In the genomic region with DNA sequence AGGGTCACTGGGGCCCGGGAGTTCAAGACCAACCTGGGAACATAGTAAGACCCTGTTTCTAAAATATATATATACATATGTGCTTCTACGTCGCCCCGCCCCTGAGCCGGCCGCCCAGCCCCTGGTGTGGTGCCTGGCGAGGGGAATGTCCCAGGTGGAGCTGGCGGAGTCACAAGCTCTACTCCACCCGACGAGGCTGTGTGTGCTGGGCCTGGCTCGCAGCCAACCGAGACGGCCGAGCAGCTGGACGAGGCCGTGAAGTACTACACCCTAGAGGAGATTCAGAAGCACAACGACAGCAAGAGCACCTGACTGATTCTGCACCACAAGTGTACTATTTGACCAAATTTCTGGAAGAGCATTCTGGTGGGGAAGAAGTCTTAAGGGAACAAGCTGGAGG, we compare ENCODE assay signal across 10 cellular contexts. TPM values are rescaled to one million over a fixed set of nuclear protein-coding genes. Genes with fewer than 3 reads are reported as not detected.
A peak's percentile ranks its signal among the peaks of the same experiment; 100 is the strongest.
DNase-seq lines count a peak whose midpoint lies in the region; ATAC-seq, FAIRE-seq and TF ChIP-seq lines count a peak whose summit lies in the region.
"Had no signal": no experiment of that assay in that cellular context is flagged by ENCODE, and none has a peak within 500 bp of the region (broad histone marks: within the 10 kb centered on the region; RNA-seq: fewer than 3 reads in every experiment).

No MANE protein-coding gene starts in this region.

- WGBS in H9 (ENCODE audit: extremely low coverage, insufficient read length, low lambda C conversion rate) = no CpG with 5 or more reads among the region's 17 CpGs
- 91% methylated on average over 12 of the region's 17 CpGs; no CpG with 5 or more reads in 1 of the 2 experiments for WGBS in H1 (ENCODE audit: extremely low coverage in 1 of 2, insufficient coverage in 1 of 2, insufficient read length in 1 of 2, insufficient replicate concordance in 2 of 2, low coverage in 1 of 2, low lambda C conversion rate in 2 of 2, missing lambda C conversion rate in 1 of 2), 2 experiments
- WGBS in neuronal stem cell (ENCODE audit: extremely low coverage in 2 of 2, insufficient read length in 2 of 2, insufficient replicate concordance in 1 of 2), 2 donors = no CpG with 5 or more reads among the region's 17 CpGs

- H3K36me3 Mint-ChIP-seq in H9 (ENCODE audit: insufficient read depth in 1 of 3, low read depth in 3 of 3) = no peaks in the 10 kb centered on the region

- H3K9ac ChIP-seq in H9 (ENCODE audit: extremely low read depth, insufficient read length, low read length) (no peak overlapping the region), H1 (replicated peaks in 1 of 4; ENCODE audit: extremely low read depth in 1 of 4, low read depth in 3 of 4, low read length in 3 of 4) (no peak overlapping the region), neuronal stem cell (ENCODE audit: low read depth, low read length, poor library complexity) (no peak overlapping the region)

- no peaks in the 10 kb centered on the region for H3K27me3 ChIP-seq in H9 (ENCODE audit: insufficient read depth, low read length)
- no peaks in the 10 kb centered on the region for H3K27me3 ChIP-seq in H1 (replicated peaks in 1 of 4; ENCODE audit: control insufficient read depth in 3 of 4, extremely low read depth in 1 of 4, insufficient read depth in 3 of 4, low read length in 3 of 4)
- H3K27me3 ChIP-seq in neuronal stem cell (ENCODE audit: control insufficient read depth in 3 of 3, insufficient read depth in 3 of 3, low read depth in 1 of 3, low read length in 3 of 3) = no peaks in the 10 kb centered on the region
- H3K27me3 ChIP-seq in MG63 = no peaks in the 10 kb centered on the region

- no peaks in the 10 kb centered on the region for H3K9me3 ChIP-seq in H9 (ENCODE audit: control insufficient read depth, low read depth, low read length)
- H3K9me3 ChIP-seq in H1 (ENCODE audit: insufficient read depth in 2 of 2, low read depth in 1 of 2, low read length in 1 of 2) = no peaks in the 10 kb centered on the region
- H3K9me3 ChIP-seq in neuronal stem cell (replicated peaks in 1 of 2; ENCODE audit: control insufficient read depth in 2 of 2, insufficient read depth in 1 of 2, low read depth in 1 of 2, low read length in 2 of 2) = no peaks in the 10 kb centered on the region
- no peaks in the 10 kb centered on the region for H3K9me3 ChIP-seq in MG63

- H3K4me1 ChIP-seq in H9 (ENCODE audit: insufficient read depth, low read length) = no peaks in the 10 kb centered on the region
- H3K4me1 ChIP-seq in H1 (replicated peaks in 1 of 4; ENCODE audit: control insufficient read depth in 3 of 4, insufficient read depth in 4 of 4, low read length in 3 of 4) = no peaks in the 10 kb centered on the region
- peaks cover 0 to 9% of the 10 kb centered on the region in 2 donors for H3K4me1 ChIP-seq in neuronal stem cell (ENCODE audit: control insufficient read depth in 2 of 2, insufficient read depth in 1 of 2, low read depth in 1 of 2, low read length in 2 of 2)

- no peak overlapping the region for H2BK5ac ChIP-seq in H9 (ENCODE audit: insufficient read length, low read length)
- H2BK5ac ChIP-seq in H1 (ENCODE audit: low read depth, low read length) = no peak overlapping the region
- no peak overlapping the region for H2BK5ac ChIP-seq in neuronal stem cell (ENCODE audit: low read length)

- H3K56ac ChIP-seq in H9 (ENCODE audit: insufficient read length, low read depth, low read length) (no peak overlapping the region), H1 (replicated peaks; ENCODE audit: insufficient read length, low read depth, low read length) (no peak overlapping the region)

- H3K4me3 Mint-ChIP-seq in H9 = no peak overlapping the region

- H3K23me2 ChIP-seq in H9 (ENCODE audit: insufficient read length, low read depth, low read length, poor library complexity, severe bottlenecking) (no peaks in the 10 kb centered on the region), H1 (ENCODE audit: low read depth, low read length) (no peaks in the 10 kb centered on the region)

- TF ChIP-seq CTCF in H9 (conservative IDR thresholded peaks at IDR 0.05) (0 out of 3 replicates have a peak, but pooled peaks have one; percentile 16), H1 (IDR thresholded peaks at IDR 0.05; ENCODE audit: control extremely low read depth in 1 of 3, insufficient read depth in 1 of 3, low read depth in 1 of 3, low read length in 3 of 3) (peak in 2 of 3 experiments; percentile 18 to 24; a peak in 2 of 4 replicates)

- H2BK120ac ChIP-seq in H9 (ENCODE audit: low read depth, low read length, poor library complexity, severe bottlenecking) (no peak overlapping the region), H1 (replicated peaks; ENCODE audit: low read depth, low read length) (no peak overlapping the region), neuronal stem cell (ENCODE audit: low read depth, low read length) (no peak overlapping the region)

- no peak overlapping the region for H2AK5ac ChIP-seq in H9 (ENCODE audit: insufficient read length, low read length)
- no peak overlapping the region for H2AK5ac ChIP-seq in H1 (ENCODE audit: low read depth, low read length)
- no peak overlapping the region for H2AK5ac ChIP-seq in neuronal stem cell (ENCODE audit: low read depth, low read length)

- H4K20me1 ChIP-seq in H9 (ENCODE audit: control insufficient read depth, insufficient read depth, insufficient read length) (no peaks in the 10 kb centered on the region), H1 (replicated peaks in 1 of 2; ENCODE audit: control insufficient read depth in 1 of 2, insufficient read depth in 2 of 2, low read length in 2 of 2) (no peaks in the 10 kb centered on the region)

- H2AFZ ChIP-seq in H9 (ENCODE audit: low read length) = no peak overlapping the region
- H2AFZ ChIP-seq in H1 (ENCODE audit: low read length) = no peak overlapping the region
- no peak overlapping the region for H2AFZ ChIP-seq in neuronal stem cell (ENCODE audit: low read length)

- peaks cover 4% of the 10 kb centered on the region; the same call in 1 of the 2 replicates for H3K27me3 Mint-ChIP-seq in H9 (ENCODE audit: low read depth)

- H3K79me2 ChIP-seq in H9 (ENCODE audit: insufficient read depth, low read length) (no peaks in the 10 kb centered on the region), H1 (ENCODE audit: control insufficient read depth in 1 of 2, insufficient read depth in 2 of 2, low read length in 2 of 2) (no peaks in the 10 kb centered on the region)

- DNase-seq in H9 (peak; percentile 57), NCI-H524 (lab: John Stamatoyannopoulos, UW) (peak; percentile 90 to 98), H1 (ENCODE audit: low read depth in 1 of 2, low spot score in 2 of 2) (no peak), neuronal stem cell (ENCODE audit: low spot score) (no peak), MG63 (no peak), cerebellar cortex (ENCODE audit: low spot score) (no peak)
- DNase-seq: MM.1S had no signal

- ATAC-seq in GM18519 (IDR thresholded peaks at IDR 0.05; ENCODE audit: low FRiP score, unreplicated experiment) (no peak), HG02981 (IDR thresholded peaks at IDR 0.05; ENCODE audit: unreplicated experiment) (no peak)

- no peak for FAIRE-seq in H1 (lab: Jason Lieb, UNC)
- FAIRE-seq: TTC549 had no signal

- H2BK20ac ChIP-seq in H9 (ENCODE audit: low read depth, low read length, poor library complexity, severe bottlenecking) = no peak overlapping the region
- no peak overlapping the region for H2BK20ac ChIP-seq in H1 (ENCODE audit: low read length)

- H2BK15ac ChIP-seq in H9 (ENCODE audit: low read depth, low read length) (no peak overlapping the region), H1 (ENCODE audit: low read length) (no peak overlapping the region), neuronal stem cell (ENCODE audit: low read length) (no peak overlapping the region)

- H3K4me3 ChIP-seq in H1 (ENCODE audit: extremely low read depth in 1 of 4, insufficient read depth in 2 of 4, low read depth in 3 of 4, low read length in 4 of 4) (no peak overlapping the region), neuronal stem cell (ENCODE audit: low read length in 2 of 2) (no peak overlapping the region), MG63 (no peak overlapping the region)

- TF ChIP-seq EP300 in H1 (IDR thresholded peaks at IDR 0.05; ENCODE audit: borderline replicate concordance in 1 of 2, low read depth in 2 of 2, low read length in 2 of 2) = no peak

- H3K4ac ChIP-seq in H9 (ENCODE audit: low read depth, low read length) = no peak overlapping the region
- no peak overlapping the region for H3K4ac ChIP-seq in H1 (replicated peaks; ENCODE audit: insufficient read length, low read depth, low read length)
- no peak overlapping the region for H3K4ac ChIP-seq in neuronal stem cell (ENCODE audit: low read length)

- H3K36me3 ChIP-seq in H1 (ENCODE audit: control insufficient read depth in 2 of 4, insufficient read depth in 4 of 4, low read length in 3 of 4) (no peaks in the 10 kb centered on the region), neuronal stem cell (replicated peaks in 1 of 2; ENCODE audit: control insufficient read depth in 2 of 2, insufficient read depth in 2 of 2, low read length in 2 of 2) (no peaks in the 10 kb centered on the region), MG63 (no peaks in the 10 kb centered on the region)

- H3K27ac Mint-ChIP-seq in H9 = no peak overlapping the region

- H3K23ac ChIP-seq in H9 (ENCODE audit: insufficient read length, low read depth, low read length) = no peak overlapping the region
- no peak overlapping the region for H3K23ac ChIP-seq in H1 (ENCODE audit: insufficient read length)
- H3K23ac ChIP-seq in neuronal stem cell (ENCODE audit: low read depth, low read length, poor library complexity) = no peak overlapping the region

- no peak overlapping the region for H3K4me2 ChIP-seq in H9 (ENCODE audit: insufficient read depth, insufficient read length, low read length)
- H3K4me2 ChIP-seq in H1 (ENCODE audit: insufficient read depth in 1 of 2, low read depth in 2 of 2, low read length in 2 of 2) = no peak overlapping the region
- no peak overlapping the region for H3K4me2 ChIP-seq in neuronal stem cell (ENCODE audit: insufficient read depth, low read length, poor library complexity, severe bottlenecking)

- TF ChIP-seq RAD21 in H1 (IDR thresholded peaks at IDR 0.05 in 1 of 2, conservative IDR thresholded peaks at IDR 0.05 in 1 of 2; ENCODE audit: low read depth in 2 of 2, low read length in 2 of 2) = peak in 1 of 2 experiments; percentile 33; a peak in 2 of 4 replicates

- H3K18ac ChIP-seq in H9 (ENCODE audit: insufficient read length, low read depth, low read length) (no peak overlapping the region), H1 (ENCODE audit: extremely low read depth, low read length) (no peak overlapping the region), neuronal stem cell (ENCODE audit: low read length) (peak overlapping the region; percentile 38)

- TF ChIP-seq POLR2A in H1 (IDR thresholded peaks at IDR 0.05; ENCODE audit: control extremely low read depth in 1 of 2, low read depth in 2 of 2, low read length in 2 of 2) = no peak

- H3K79me1 ChIP-seq in H9 (ENCODE audit: insufficient read depth, low read depth, low read length, poor library complexity, severe bottlenecking) = no peaks in the 10 kb centered on the region
- H3K79me1 ChIP-seq in H1 (ENCODE audit: low read depth, low read length) = no peaks in the 10 kb centered on the region
- H3K79me1 ChIP-seq in neuronal stem cell (ENCODE audit: low read depth, low read length) = no peaks in the 10 kb centered on the region

- H4K8ac ChIP-seq in H9 (replicated peaks; ENCODE audit: insufficient read length, low read depth, low read length) (no peak overlapping the region), H1 (ENCODE audit: extremely low read depth, insufficient read depth, low read length) (no peak overlapping the region), neuronal stem cell (ENCODE audit: low read depth, low read length) (no peak overlapping the region)

- H3T11ph ChIP-seq in H9 (ENCODE audit: low read length) = no peak overlapping the region

- H4K91ac ChIP-seq in H9 (ENCODE audit: insufficient read length, low read depth, low read length) (no peak overlapping the region), H1 (replicated peaks; ENCODE audit: insufficient read length, low read length) (no peak overlapping the region), neuronal stem cell (ENCODE audit: low read depth, low read length, poor library complexity) (no peak overlapping the region)

- H3K14ac ChIP-seq in H9 (ENCODE audit: insufficient read depth, low read length) (no peak overlapping the region), H1 (ENCODE audit: insufficient read length) (no peak overlapping the region), neuronal stem cell (ENCODE audit: low read length) (no peak overlapping the region)

- POLR2A ChIA-PET in H1 (lab: Charles Lee; ENCODE audit: partially characterized antibody) = interaction anchor here (0.6 to 0.9 kb wide), 3 partner anchors 24 to 71 kb away, joined by 3 to 4 read pairs (median 3); no protein-coding TSS in a partner anchor

- no peaks in the 10 kb centered on the region for H3K9me3 Mint-ChIP-seq in H9

- no peak overlapping the region for H4K5ac ChIP-seq in H9 (ENCODE audit: insufficient read length, low read depth, low read length)
- no peak overlapping the region for H4K5ac ChIP-seq in H1 (ENCODE audit: insufficient read length, low read depth, low read length)

- CTCF ChIA-PET in H1 (lab: Charles Lee; ENCODE audit: partially characterized antibody) = interaction anchor here (0.5 to 7.8 kb wide), 13 partner anchors 11 to 1082 kb away, joined by 3 to 68 read pairs (median 4); a partner anchor contains a TSS

- H3K27ac ChIP-seq in H9 (ENCODE audit: insufficient read length, low read depth, low read length) = no peak overlapping the region
- no peak overlapping the region for H3K27ac ChIP-seq in H1 (ENCODE audit: low read depth, low read length)
- no peak overlapping the region for H3K27ac ChIP-seq in neuronal stem cell (replicated peaks; ENCODE audit: low read length)

- peaks cover 4 to 6% of the 10 kb centered on the region in 2 experiments for H3K4me1 Mint-ChIP-seq in H9

- H2BK12ac ChIP-seq in H9 (ENCODE audit: insufficient read length, low read depth, low read length) (no peak overlapping the region), H1 (ENCODE audit: low read depth, low read length) (no peak overlapping the region), neuronal stem cell (ENCODE audit: low read length) (no peak overlapping the region)

RNA-seq across cellular contexts. Expression of a gene that starts 22.1 kb away (rescaled TPM):
- 89.5 and 92.7 TPM in 2 replicates for total RNA-seq in H9 (2021)
- total RNA-seq in H1 (2021; fragmentation: NEBNext Ultra II Directional; extraction: Animal tissue kit (Norgen Biotek cat#: 25700)) = 143 and 148 TPM in 2 replicates
- polyA plus RNA-seq in H1 (2011; rRNA removed) = 108 and 114 TPM in 2 replicates
- polyA plus RNA-seq in H1 (2011; cell fraction: cytosol; rRNA removed) = 87.6 TPM
- polyA plus RNA-seq in H1 (2011; cell fraction: nucleus; rRNA removed) = 123 TPM
- 86.3 to 118 TPM (median 110 TPM) in 4 replicates for polyA plus RNA-seq in H1 (2012, experiment 1 of 2)
- polyA plus RNA-seq in H1 (2012, experiment 2 of 2) = 103 TPM
- polyA plus RNA-seq in H1 (2013, experiment 1 of 2) = 62.3 TPM
- polyA plus RNA-seq in H1 (2013, experiment 2 of 2) = 61.5 TPM
- 278 and 326 TPM in 2 replicates for polyA minus RNA-seq in H1 (2011; rRNA and poly(A)+ RNA removed)
- 85.3 TPM for polyA minus RNA-seq in H1 (2011; cell fraction: cytosol; rRNA and poly(A)+ RNA removed)
- polyA minus RNA-seq in H1 (2011; cell fraction: nucleus; rRNA and poly(A)+ RNA removed) = 55.2 TPM
- 22.2 TPM for polyA plus RNA-seq in neuronal stem cell (2013, experiment 1 of 2)
- 24.0 TPM for polyA plus RNA-seq in neuronal stem cell (2013, experiment 2 of 2)
- 37.7 and 39.9 TPM in 2 replicates for total RNA-seq in MG63 (2014; rRNA removed; shearing (Covaris generic); ENCODE audit: low replicate concordance)

RNA-seq across cellular contexts. Expression of a gene that starts 46.8 kb away (rescaled TPM):
- 13.6 and 14.7 TPM in 2 replicates for total RNA-seq in H9 (2021)
- 17.3 and 18.3 TPM in 2 replicates for total RNA-seq in H1 (2021; fragmentation: NEBNext Ultra II Directional; extraction: Animal tissue kit (Norgen Biotek cat#: 25700))
- 15.8 and 20.1 TPM in 2 replicates for polyA plus RNA-seq in H1 (2011; rRNA removed)
- 21.4 TPM for polyA plus RNA-seq in H1 (2011; cell fraction: cytosol; rRNA removed)
- 7.4 TPM for polyA plus RNA-seq in H1 (2011; cell fraction: nucleus; rRNA removed)
- polyA plus RNA-seq in H1 (2012, experiment 1 of 2) = 13.1 to 18.8 TPM (median 16.2 TPM) in 4 replicates
- 6.2 TPM for polyA plus RNA-seq in H1 (2012, experiment 2 of 2)
- polyA plus RNA-seq in H1 (2013, experiment 1 of 2) = 10.6 TPM
- polyA plus RNA-seq in H1 (2013, experiment 2 of 2) = 11.0 TPM
- 8.5 and 8.7 TPM in 2 replicates for polyA minus RNA-seq in H1 (2011; rRNA and poly(A)+ RNA removed)
- polyA minus RNA-seq in H1 (2011; cell fraction: cytosol; rRNA and poly(A)+ RNA removed) = 10.1 TPM
- 9.3 TPM for polyA minus RNA-seq in H1 (2011; cell fraction: nucleus; rRNA and poly(A)+ RNA removed)
- polyA plus RNA-seq in neuronal stem cell (2013, experiment 1 of 2) = 18.5 TPM
- polyA plus RNA-seq in neuronal stem cell (2013, experiment 2 of 2) = 17.9 TPM
- total RNA-seq in MG63 (2014; rRNA removed; shearing (Covaris generic); ENCODE audit: low replicate concordance) = 8.5 and 13.3 TPM in 2 replicates

RNA-seq across cellular contexts. Expression of a gene that starts 47.3 kb away (rescaled TPM):
- total RNA-seq in H9 (2021) = 22.3 and 26.1 TPM in 2 replicates
- 26.9 and 27.5 TPM in 2 replicates for total RNA-seq in H1 (2021; fragmentation: NEBNext Ultra II Directional; extraction: Animal tissue kit (Norgen Biotek cat#: 25700))
- polyA plus RNA-seq in H1 (2011; rRNA removed) = 13.2 and 26.2 TPM in 2 replicates
- 19.5 TPM for polyA plus RNA-seq in H1 (2011; cell fraction: cytosol; rRNA removed)
- polyA plus RNA-seq in H1 (2011; cell fraction: nucleus; rRNA removed) = 9.9 TPM
- polyA plus RNA-seq in H1 (2012, experiment 1 of 2) = 21.0 to 33.5 TPM (median 22.5 TPM) in 4 replicates
- 11.7 TPM for polyA plus RNA-seq in H1 (2012, experiment 2 of 2)
- 23.3 TPM for polyA plus RNA-seq in H1 (2013, experiment 1 of 2)
- 25.3 TPM for polyA plus RNA-seq in H1 (2013, experiment 2 of 2)
- polyA minus RNA-seq in H1 (2011; rRNA and poly(A)+ RNA removed) = 12.1 and 20.6 TPM in 2 replicates
- 3.7 TPM for polyA minus RNA-seq in H1 (2011; cell fraction: cytosol; rRNA and poly(A)+ RNA removed)
- polyA minus RNA-seq in H1 (2011; cell fraction: nucleus; rRNA and poly(A)+ RNA removed) = 12.9 TPM
- polyA plus RNA-seq in neuronal stem cell (2013, experiment 1 of 2) = 34.4 TPM
- 34.8 TPM for polyA plus RNA-seq in neuronal stem cell (2013, experiment 2 of 2)
- total RNA-seq in MG63 (2014; rRNA removed; shearing (Covaris generic); ENCODE audit: low replicate concordance) = 4.4 and 7.0 TPM in 2 replicates

Comparison
In these comparisons a context has a peak if more than half of its experiments do, and no peak if none do; other contexts are left out.
1. DNase-seq: peak in H9 (single experiment) and NCI-H524 (2 of 2); none in H1 (0 of 2), neuronal stem cell (single experiment), MG63 (single experiment) and cerebellar cortex (single experiment).